In the genomic region with DNA sequence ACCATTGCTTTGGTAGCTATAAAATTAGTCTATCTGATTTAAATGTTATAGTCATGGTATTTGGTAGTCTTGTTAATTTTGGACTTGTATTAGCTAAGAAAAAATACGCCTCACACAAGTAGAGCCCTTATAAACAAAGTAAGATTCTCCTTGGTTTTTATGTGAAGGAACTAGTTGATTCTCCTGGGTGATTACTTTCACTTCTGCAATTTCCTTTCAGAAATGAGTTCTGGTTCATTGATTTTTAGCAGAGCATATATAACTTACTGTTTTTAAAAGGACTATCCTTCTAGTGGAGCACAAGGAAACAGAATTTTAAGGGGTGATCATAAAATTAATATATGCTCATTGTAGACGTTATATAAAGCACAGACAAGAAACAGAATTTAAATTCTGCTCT, we compare ENCODE assay signal across 12 cellular contexts.
DNase-seq lines count a peak whose midpoint lies in the region; ATAC-seq, FAIRE-seq and TF ChIP-seq lines count a peak whose summit lies in the region.
"Had no signal": no experiment of that assay in that cellular context is flagged by ENCODE, and none has a peak within 500 bp of the region (broad histone marks: within the 10 kb centered on the region; RNA-seq: fewer than 3 reads in every experiment).

No MANE protein-coding gene starts in this region.

- H3K4me1 ChIP-seq in GM12878 (ENCODE audit: control insufficient read depth, insufficient read depth, low read length): peaks cover 3% of the 10 kb centered on the region; the same call in 1 of the 2 replicates
- H3K4me1 ChIP-seq: transverse colon had no signal

- CTCF ChIA-PET in GM12878 (lab: Yijun Ruan, JAX): no interaction called here

- DNase-seq in GM12878 (ENCODE audit: low read depth, low spot score) (peak; percentile 30), NCI-H1092 treated with DMSO at 0.1 percent for 48 hours (lab: John Stamatoyannopoulos, UW) (no peak), NCI-H1436 (lab: John Stamatoyannopoulos, UW) (no peak), EL (no peak), HCEC 1CT (no peak)
- DNase-seq: activated effector memory CD4-positive, alpha-beta T cell treated with anti-CD3 and anti-CD28 coated beads, Interleukin-2, amount 50 U/mL, for 16 hours; mucosa of descending colon; NCI-H524 treated with DMSO at 0.1 percent for 48 hours; transverse colon had no signal

- no peak overlapping the region for H3K9ac ChIP-seq in GM12878 (ENCODE audit: control insufficient read depth, insufficient read depth, low read length)

- FAIRE-seq in GM12878 (lab: Jason Lieb, UNC): no peak

- no peak overlapping the region for H3K27ac ChIP-seq in GM12878 (ENCODE audit: control insufficient read depth, insufficient read depth)
- H3K27ac ChIP-seq: transverse colon had no signal

- peak in 1 of 2 experiments; percentile 50; a peak in 1 of 4 replicates for TF ChIP-seq EP300 in GM12878 (IDR thresholded peaks at IDR 0.05; ENCODE audit: borderline replicate concordance in 1 of 2, control insufficient read depth in 1 of 2, low read depth in 2 of 2, low read length in 2 of 2)

- RAD21 ChIA-PET in GM12878 (lab: Charles Lee; ENCODE audit: unreplicated experiment): no interaction called here

- H3K4me3 ChIP-seq in GM12878: no peak overlapping the region
- H3K4me3 ChIP-seq: mucosa of descending colon, transverse colon had no signal

- in situ Hi-C loops in GM12878 (cut with MboI): no loop called here

- TF ChIP-seq CTCF in GM12878 (IDR thresholded peaks at IDR 0.05 in 2 of 3, conservative IDR thresholded peaks at IDR 0.05 in 1 of 3; ENCODE audit: control insufficient read depth in 2 of 3, extremely low read depth in 1 of 3, insufficient read depth in 1 of 3, low read depth in 3 of 3, low read length in 3 of 3): no peak

- no peaks in the 10 kb centered on the region for H3K79me2 ChIP-seq in GM12878 (ENCODE audit: control insufficient read depth, insufficient read depth, low read length)

- peaks cover 0 to under 1% of the 10 kb centered on the region in 2 experiments; a peak in 1 of 4 replicates for H3K36me3 ChIP-seq in GM12878 (ENCODE audit: control insufficient read depth in 2 of 2, insufficient read depth in 2 of 2, low read length in 1 of 2)
- H3K36me3 ChIP-seq: transverse colon had no signal

- BruUV-seq in GM12878 (replicated peaks; lab: Mats Ljungman, UMichigan): no TSS peak

- POLR2A ChIA-PET in GM12878 (lab: Charles Lee): interaction anchor here (0.8 kb wide), 1 partner anchor 10 kb away, joined by 3 read pairs; no protein-coding TSS in a partner anchor

- H3K27me3 ChIP-seq in GM12878 (replicated peaks in 1 of 2; ENCODE audit: control insufficient read depth in 2 of 2, insufficient read depth in 2 of 2, low read length in 1 of 2): no peaks in the 10 kb centered on the region
- H3K27me3 ChIP-seq: transverse colon had no signal

- WGBS in GM12878 (ENCODE audit: insufficient coverage, insufficient replicate concordance, low lambda C conversion rate, missing lambda C conversion rate): 3% methylated on average over 2 of the region's 2 CpGs

- SMC1A ChIA-PET in GM12878 (lab: Charles Lee; ENCODE audit: uncharacterized antibody, unreplicated experiment): no interaction called here

- H2AFZ ChIP-seq in GM12878 (ENCODE audit: control insufficient read depth, low read depth, low read length): no peak overlapping the region

- ATAC-seq in GM18511 (IDR thresholded peaks at IDR 0.05; ENCODE audit: unreplicated experiment) (peak; percentile 90), GM21515 (IDR thresholded peaks at IDR 0.05; ENCODE audit: unreplicated experiment) (peak; percentile 86), HG03378 (IDR thresholded peaks at IDR 0.05; ENCODE audit: unreplicated experiment) (peak; percentile 92), GM12878 (peak; percentile 93)
- ATAC-seq: mucosa of descending colon had no signal

- TF ChIP-seq RAD21 in GM12878 (IDR thresholded peaks at IDR 0.05; ENCODE audit: insufficient read depth, low read depth, low read length): no peak

- H3K4me2 ChIP-seq in GM12878 (ENCODE audit: control insufficient read depth, insufficient read depth): no peak overlapping the region; the same call in 1 of the 2 replicates

- no peak for TF ChIP-seq POLR2A in GM12878 (IDR thresholded peaks at IDR 0.05; ENCODE audit: low read depth, low read length)

- H3K9me3 ChIP-seq in GM12878 (replicated peaks; ENCODE audit: control insufficient read depth, insufficient read depth, low read length): no peaks in the 10 kb centered on the region
- H3K9me3 ChIP-seq: mucosa of descending colon, transverse colon had no signal

- H4K20me1 ChIP-seq in GM12878 (ENCODE audit: control insufficient read depth, insufficient read depth): no peaks in the 10 kb centered on the region

- intact Hi-C loops in GM12878 (cut with micrococcal nuclease; ENCODE audit: unreplicated experiment): no loop called here

TF ChIP-seq in GM12878, 131 proteins besides CTCF, POLR2A, EP300 and RAD21 (continues in another document):
- TF ChIP-seq, protein P1, sequence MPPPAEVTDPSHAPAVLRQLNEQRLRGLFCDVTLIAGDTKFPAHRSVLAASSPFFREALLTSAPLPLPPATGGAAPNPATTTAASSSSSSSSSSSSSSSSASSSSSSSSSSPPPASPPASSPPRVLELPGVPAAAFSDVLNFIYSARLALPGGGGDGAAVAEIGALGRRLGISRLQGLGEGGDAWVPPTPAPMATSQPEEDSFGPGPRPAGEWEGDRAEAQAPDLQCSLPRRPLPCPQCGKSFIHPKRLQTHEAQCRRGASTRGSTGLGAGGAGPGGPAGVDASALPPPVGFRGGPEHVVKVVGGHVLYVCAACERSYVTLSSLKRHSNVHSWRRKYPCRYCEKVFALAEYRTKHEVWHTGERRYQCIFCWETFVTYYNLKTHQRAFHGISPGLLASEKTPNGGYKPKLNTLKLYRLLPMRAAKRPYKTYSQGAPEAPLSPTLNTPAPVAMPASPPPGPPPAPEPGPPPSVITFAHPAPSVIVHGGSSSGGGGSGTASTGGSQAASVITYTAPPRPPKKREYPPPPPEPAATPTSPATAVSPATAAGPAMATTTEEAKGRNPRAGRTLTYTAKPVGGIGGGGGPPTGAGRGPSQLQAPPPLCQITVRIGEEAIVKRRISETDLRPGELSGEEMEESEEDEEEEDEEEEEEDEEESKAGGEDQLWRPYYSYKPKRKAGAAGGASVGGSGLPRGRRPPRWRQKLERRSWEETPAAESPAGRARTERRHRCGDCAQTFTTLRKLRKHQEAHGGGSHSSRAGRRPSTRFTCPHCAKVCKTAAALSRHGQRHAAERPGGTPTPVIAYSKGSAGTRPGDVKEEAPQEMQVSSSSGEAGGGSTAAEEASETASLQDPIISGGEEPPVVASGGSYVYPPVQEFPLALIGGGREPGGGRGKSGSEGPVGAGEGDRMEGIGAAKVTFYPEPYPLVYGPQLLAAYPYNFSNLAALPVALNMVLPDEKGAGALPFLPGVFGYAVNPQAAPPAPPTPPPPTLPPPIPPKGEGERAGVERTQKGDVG (CRISPR knock-in tag; IDR thresholded peaks at IDR 0.05): no peak
- TF ChIP-seq ZNF384 (IDR thresholded peaks at IDR 0.05; ENCODE audit: borderline replicate concordance, low read depth, low read length) (no peak), MEF2B (IDR thresholded peaks at IDR 0.05; ENCODE audit: partially characterized antibody, poor library complexity, severe bottlenecking) (no peak), IKZF1 (conservative IDR thresholded peaks at IDR 0.05) (peak; percentile 52), HDAC6 (IDR thresholded peaks at IDR 0.05; ENCODE audit: unreplicated experiment) (no peak), SMAD1 (IDR thresholded peaks at IDR 0.05; ENCODE audit: low read depth, partially characterized antibody) (no peak), DPF2 (IDR thresholded peaks at IDR 0.05) (peak; percentile 72), ZNF207 (IDR thresholded peaks at IDR 0.05; ENCODE audit: borderline replicate concordance) (no peak), IKZF2 (IDR thresholded peaks at IDR 0.05) (peak; percentile 79 to 90), ZBED1 (IDR thresholded peaks at IDR 0.05; ENCODE audit: borderline replicate concordance) (no peak), PAX5 (IDR thresholded peaks at IDR 0.05; ENCODE audit: borderline replicate concordance, low read depth, low read length) (no peak), YY1 (IDR thresholded peaks at IDR 0.05; ENCODE audit: low read depth, low read length) (no peak), SRF (IDR thresholded peaks at IDR 0.05; ENCODE audit: low read depth in 2 of 2, low read length in 2 of 2) (no peak), GABPA (IDR thresholded peaks at IDR 0.05; ENCODE audit: low read depth) (no peak), CEBPZ (IDR thresholded peaks at IDR 0.05; ENCODE audit: low read depth, low read length) (no peak)
